ENCODE assay signal across 20 cellular contexts in the genomic region with DNA sequence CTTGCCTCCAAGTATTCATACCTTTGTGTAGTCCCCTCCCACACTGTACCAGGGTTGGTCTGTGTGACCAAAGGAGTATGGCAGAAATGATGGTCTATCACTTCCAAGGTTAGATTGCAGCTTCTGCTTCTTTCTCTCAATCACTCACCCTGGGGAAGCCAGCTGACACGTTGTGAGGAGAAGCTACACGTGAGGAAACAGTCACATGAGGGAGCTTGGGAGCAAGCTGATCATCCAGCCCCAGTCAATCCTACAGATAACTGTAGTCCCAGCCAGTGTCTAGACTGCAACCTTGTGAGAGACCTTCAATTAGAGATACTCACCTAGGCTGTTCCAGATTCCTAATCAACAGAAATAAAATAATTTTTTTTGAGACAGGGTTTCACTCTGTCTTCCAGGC. TPM values are rescaled to one million over a fixed set of nuclear protein-coding genes. Genes with fewer than 3 reads are reported as not detected.
DNase-seq lines count a peak whose midpoint lies in the region; ATAC-seq and TF ChIP-seq lines count a peak whose summit lies in the region.
"Had no signal": no experiment of that assay in that cellular context is flagged by ENCODE, and none has a peak within 500 bp of the region (broad histone marks: within the 10 kb centered on the region; RNA-seq: fewer than 3 reads in every experiment).

No MANE protein-coding gene starts in this region.

- no peak overlapping the region for H2AFZ ChIP-seq in mesenchymal stem cell (ENCODE audit: low read depth, low read length)
- no peak overlapping the region for H2AFZ ChIP-seq in GM23248

- H2BK120ac ChIP-seq in mesenchymal stem cell (ENCODE audit: low read depth, low read length): no peak overlapping the region

- H3K9me2 ChIP-seq in GM23248 (ENCODE audit: insufficient read depth): no peaks in the 10 kb centered on the region

- H3K36me3 Mint-ChIP-seq in activated CD4-positive, alpha-beta T cell treated with anti-CD3 and anti-CD28 coated beads for 36 hours (ENCODE audit: low read depth): no peaks in the 10 kb centered on the region
- H3K36me3 Mint-ChIP-seq in WTC11 (no peaks in the 10 kb centered on the region), natural killer cell (no peaks in the 10 kb centered on the region), Calu3 (ENCODE audit: insufficient read depth, unreplicated experiment) (no peaks in the 10 kb centered on the region)

- no peak overlapping the region for H3K18ac ChIP-seq in mesenchymal stem cell (ENCODE audit: low read depth in 1 of 2, low read length in 2 of 2)

- no peak for DNase-seq in activated CD4-positive, alpha-beta T cell treated with anti-CD3 and anti-CD28 coated beads for 36 hours
- DNase-seq in activated CD4-positive, alpha-beta T cell treated with anti-CD3 and anti-CD28 coated beads for 4 hours: no peak
- no peak for DNase-seq in WTC11 (ENCODE audit: low spot score)
- DNase-seq in mesenchymal stem cell: no peak
- DNase-seq in occipital lobe (lab: John Stamatoyannopoulos, UW): no peak
- DNase-seq in GM23248: no peak
- no peak for DNase-seq in natural killer cell
- DNase-seq in Calu3: no peak
- DNase-seq: 8988T, GF-D8, GOT3, HFFc6, Karpas-422, MG63, NCI-H1105, NCI-H1694, NCI-H2107, NCI-H69 had no signal

- TF ChIP-seq CTCF in WTC11 (IDR thresholded peaks at IDR 0.05) (no peak), natural killer cell (IDR thresholded peaks at IDR 0.05) (no peak), Calu3 (IDR thresholded peaks at IDR 0.05; ENCODE audit: unreplicated experiment) (no peak)

- no peaks in the 10 kb centered on the region for H3K79me1 ChIP-seq in mesenchymal stem cell (replicated peaks; ENCODE audit: low read length, poor library complexity, severe bottlenecking)

- no peak overlapping the region for H2AK5ac ChIP-seq in mesenchymal stem cell (ENCODE audit: low read length, severe bottlenecking)

- no peaks in the 10 kb centered on the region for H3K79me2 ChIP-seq in GM23248 (ENCODE audit: insufficient read depth)

- H2BK15ac ChIP-seq in mesenchymal stem cell (ENCODE audit: low read depth, poor library complexity, severe bottlenecking): no peak overlapping the region

- H3K27ac ChIP-seq in mesenchymal stem cell (ENCODE audit: low read length, poor library complexity, severe bottlenecking): no peak overlapping the region
- H3K27ac ChIP-seq in GM23248: no peak overlapping the region
- H3K27ac ChIP-seq: BLaER1, RWPE1 had no signal

- no peaks in the 10 kb centered on the region for H3K36me3 ChIP-seq in mesenchymal stem cell (ENCODE audit: control insufficient read depth in 1 of 2, insufficient read depth in 2 of 2, low read depth in 1 of 2, low read length in 2 of 2)
- H3K36me3 ChIP-seq in GM23248 (ENCODE audit: low read depth): no peaks in the 10 kb centered on the region
- H3K36me3 ChIP-seq: BLaER1, MG63 had no signal

- H3K27ac Mint-ChIP-seq in activated CD4-positive, alpha-beta T cell treated with anti-CD3 and anti-CD28 coated beads for 36 hours: no peak overlapping the region
- H3K27ac Mint-ChIP-seq in WTC11 (no peak overlapping the region), natural killer cell (no peak overlapping the region), Calu3 (ENCODE audit: unreplicated experiment) (no peak overlapping the region)
- H3K27ac Mint-ChIP-seq: HFFc6 had no signal

- no peak overlapping the region for H3K23ac ChIP-seq in mesenchymal stem cell (ENCODE audit: low read length in 2 of 2)

- no peak overlapping the region for H3K14ac ChIP-seq in mesenchymal stem cell (ENCODE audit: low read length in 2 of 2)

- no peaks in the 10 kb centered on the region for H4K20me1 ChIP-seq in GM23248 (ENCODE audit: insufficient read depth)
- H4K20me1 ChIP-seq: BLaER1 had no signal

- no TSS peak for BruUV-seq in Calu3 (replicated peaks; lab: Mats Ljungman, UMichigan)

- H3K4me2 ChIP-seq in mesenchymal stem cell (ENCODE audit: low read length, poor library complexity, severe bottlenecking) (no peak overlapping the region), GM23248 (ENCODE audit: unreplicated experiment) (no peak overlapping the region)
- H3K4me2 ChIP-seq: BLaER1 had no signal

- peak; percentile 12 for ATAC-seq in activated CD4-positive, alpha-beta T cell treated with anti-CD3 and anti-CD28 coated beads for 36 hours
- peak; percentile 46; the same call in 1 of the 2 replicates for ATAC-seq in WTC11
- ATAC-seq in natural killer cell: no peak

- intact Hi-C loops in activated CD4-positive, alpha-beta T cell treated with anti-CD3 and anti-CD28 coated beads for 36 hours (cut with DNase I, micrococcal nuclease): no loop called here
- intact Hi-C loops in natural killer cell (cut with micrococcal nuclease) (no loop called here), Calu3 (cut with micrococcal nuclease; ENCODE audit: unreplicated experiment) (no loop called here)

- H3K9me3 ChIP-seq in mesenchymal stem cell (ENCODE audit: control insufficient read depth, low read length) (no peaks in the 10 kb centered on the region), GM23248 (ENCODE audit: low read depth) (no peaks in the 10 kb centered on the region)
- H3K9me3 ChIP-seq: BLaER1, MG63 had no signal

- no peak overlapping the region for H4K8ac ChIP-seq in mesenchymal stem cell (ENCODE audit: low read length)

- H2BK12ac ChIP-seq in mesenchymal stem cell (ENCODE audit: low read length in 2 of 2): no peak overlapping the region

- no peaks in the 10 kb centered on the region for H3K27me3 ChIP-seq in mesenchymal stem cell (ENCODE audit: control insufficient read depth in 1 of 2, insufficient read depth in 1 of 2, low read length in 2 of 2)
- H3K27me3 ChIP-seq in GM23248 (replicated peaks; ENCODE audit: insufficient read depth): no peaks in the 10 kb centered on the region
- H3K27me3 ChIP-seq: BLaER1, MG63 had no signal

- no peaks in the 10 kb centered on the region; the same call in 1 of the 2 replicates for H3F3A ChIP-seq in GM23248 (ENCODE audit: insufficient read depth)

- H2BK5ac ChIP-seq in mesenchymal stem cell (ENCODE audit: low read depth, low read length, poor library complexity, severe bottlenecking): no peak overlapping the region

- no peaks in the 10 kb centered on the region for H3K4me1 ChIP-seq in mesenchymal stem cell (ENCODE audit: control insufficient read depth, insufficient read depth, low read depth, low read length)
- H3K4me1 ChIP-seq in GM23248 (ENCODE audit: insufficient read depth): 0 out of 2 replicates have a peak, but pooled peaks cover 6% of the 10 kb centered on the region

- no peak overlapping the region for H3K4me3 ChIP-seq in mesenchymal stem cell (ENCODE audit: insufficient read depth in 1 of 2, low read depth in 1 of 2, low read length in 2 of 2)
- H3K4me3 ChIP-seq in GM23248: no peak overlapping the region
- H3K4me3 ChIP-seq: BLaER1, MG63 had no signal

- no peaks in the 10 kb centered on the region for H3K27me3 Mint-ChIP-seq in activated CD4-positive, alpha-beta T cell treated with anti-CD3 and anti-CD28 coated beads for 36 hours
- H3K27me3 Mint-ChIP-seq in WTC11 (ENCODE audit: low read depth) (no peaks in the 10 kb centered on the region; the same call in 1 of the 2 replicates), natural killer cell (ENCODE audit: low read depth in 2 of 2) (peaks cover 0 to 2% of the 10 kb centered on the region in 2 donors), Calu3 (ENCODE audit: unreplicated experiment) (peaks cover 25% of the 10 kb centered on the region)

- no peak overlapping the region for H3K4ac ChIP-seq in mesenchymal stem cell (ENCODE audit: low read depth in 1 of 2, low read length in 2 of 2)

- no peak overlapping the region for H3K9ac ChIP-seq in mesenchymal stem cell (ENCODE audit: low read length)
- H3K9ac ChIP-seq in GM23248: no peak overlapping the region
- H3K9ac ChIP-seq: BLaER1 had no signal

- H3K4me1 Mint-ChIP-seq in activated CD4-positive, alpha-beta T cell treated with anti-CD3 and anti-CD28 coated beads for 36 hours: peaks cover 12% of the 10 kb centered on the region
- H3K4me1 Mint-ChIP-seq in WTC11: no peaks in the 10 kb centered on the region
- H3K4me1 Mint-ChIP-seq in natural killer cell: peaks cover 4 to 7% of the 10 kb centered on the region in 2 donors
- peaks cover 15% of the 10 kb centered on the region for H3K4me1 Mint-ChIP-seq in Calu3 (ENCODE audit: low read depth, unreplicated experiment)

- in situ Hi-C loops in GM23248 (cut with MboI): no loop called here

- no peaks in the 10 kb centered on the region for H3K9me3 Mint-ChIP-seq in activated CD4-positive, alpha-beta T cell treated with anti-CD3 and anti-CD28 coated beads for 36 hours (ENCODE audit: low read depth)
- H3K9me3 Mint-ChIP-seq in WTC11: no peaks in the 10 kb centered on the region
- H3K9me3 Mint-ChIP-seq in natural killer cell: no peaks in the 10 kb centered on the region
- no peaks in the 10 kb centered on the region for H3K9me3 Mint-ChIP-seq in Calu3 (ENCODE audit: low read depth, unreplicated experiment)
- H3K9me3 Mint-ChIP-seq: HFFc6 had no signal

- CTCF ChIA-PET in activated CD4-positive, alpha-beta T cell treated with anti-CD3 and anti-CD28 coated beads for 36 hours (lab: Charles Lee): interaction anchor here (0.6 to 2.7 kb wide), 6 partner anchors 9 to 347 kb away, joined by 3 to 13 read pairs (median 4); no protein-coding TSS in a partner anchor
- CTCF ChIA-PET in WTC11 (lab: Charles Lee): interaction anchor here (1.0 kb wide), 3 partner anchors 26 to 136 kb away, joined by 4 read pairs; no protein-coding TSS in a partner anchor
- CTCF ChIA-PET in Calu3 (lab: Charles Lee): no interaction called here

- H4K91ac ChIP-seq in mesenchymal stem cell (ENCODE audit: low read length): peak overlapping the region; percentile 18

- POLR2A ChIA-PET in activated CD4-positive, alpha-beta T cell treated with anti-CD3 and anti-CD28 coated beads for 36 hours (lab: Charles Lee): interaction anchor here (0.8 kb wide), 1 partner anchor 9 kb away, joined by 3 read pairs; no protein-coding TSS in a partner anchor
- POLR2A ChIA-PET in WTC11 (lab: Charles Lee): no interaction called here

- WGBS in mesenchymal stem cell: 18% methylated on average over 2 of the region's 2 CpGs
- 8 to 10% methylated on average over 2 of the region's 2 CpGs for WGBS in GM23248 (ENCODE audit: low coverage in 1 of 2, low lambda C conversion rate in 2 of 2, missing lambda C conversion rate in 2 of 2), 2 experiments

- no peak overlapping the region for H3K4me3 Mint-ChIP-seq in activated CD4-positive, alpha-beta T cell treated with anti-CD3 and anti-CD28 coated beads for 36 hours
- no peak overlapping the region for H3K4me3 Mint-ChIP-seq in WTC11
- no peak overlapping the region for H3K4me3 Mint-ChIP-seq in natural killer cell
- H3K4me3 Mint-ChIP-seq in Calu3 (ENCODE audit: low read depth, unreplicated experiment): no peak overlapping the region
- H3K4me3 Mint-ChIP-seq: HFFc6 had no signal

RNA-seq across cellular contexts. Expression of gene ZNF774, which starts 6.2 kb away (rescaled TPM):
- total RNA-seq in activated CD4-positive, alpha-beta T cell treated with anti-CD3 and anti-CD28 coated beads for 36 hours: 1 to 10 TPM; 1.5 to 2.0 TPM
- total RNA-seq in WTC11 (2021): 2.6 to 3.6 TPM (median 2.9 TPM) in 3 replicates
- polyA plus RNA-seq in mesenchymal stem cell (2013, experiment 1 of 2): 0.66 TPM
- 0.63 TPM for polyA plus RNA-seq in mesenchymal stem cell (2013, experiment 2 of 2)
- total RNA-seq in occipital lobe: 6.1 TPM
- 0.22 and 0.51 TPM in 2 replicates for total RNA-seq in GM23248 (2014; rRNA removed; shearing (Covaris generic))
- polyA plus RNA-seq in GM23248 (2016; fragmentation: Nextera tagmentation; extraction: Ambion mirVana): 0.66 and 1.6 TPM in 2 replicates
- under 1 TPM; 0.34 to 0.70 (median 0.47) TPM for total RNA-seq in natural killer cell
- 6.2 and 10.4 TPM in 2 replicates for total RNA-seq in Calu3 (2022)

RNA-seq across cellular contexts. Expression of gene IQGAP1, which starts 42.2 kb away (rescaled TPM):
- 100 to 1,000 TPM; 181 to 334 TPM for total RNA-seq in activated CD4-positive, alpha-beta T cell treated with anti-CD3 and anti-CD28 coated beads for 36 hours
- total RNA-seq in WTC11 (2021) (83.0 to 106 TPM (median 86.8 TPM) in 3 replicates), occipital lobe (41.0 TPM), natural killer cell (100 to 1,000 TPM; 431 to 493 (median 446) TPM), Calu3 (2022) (193 and 206 TPM in 2 replicates)
- 205 TPM for polyA plus RNA-seq in mesenchymal stem cell (2013, experiment 1 of 2)
- polyA plus RNA-seq in mesenchymal stem cell (2013, experiment 2 of 2): 197 TPM
- total RNA-seq in GM23248 (2014; rRNA removed; shearing (Covaris generic)): 165 and 185 TPM in 2 replicates
- polyA plus RNA-seq in GM23248 (2016; fragmentation: Nextera tagmentation; extraction: Ambion mirVana): 97.4 and 101 TPM in 2 replicates

Comparison
In these comparisons a context has a peak if more than half of its experiments do, and no peak if none do; other contexts are left out.
1. ATAC-seq: peak in activated CD4-positive, alpha-beta T cell treated with anti-CD3 and anti-CD28 coated beads for 36 hours (single experiment) and WTC11 (single experiment); none in natural killer cell (0 of 3).